Comparison of ENCODE assay signal across 1 cellular context in genomic region chr1:39691383-39692151, GRCh38.
TF ChIP-seq lines count a peak whose summit lies in the region.

Gene HPCAL4, minus strand, starts transcription at chr1:39691433. Its CDS starts 6,830 bp downstream, at chr1:39684603.

TF ChIP-seq in K562, 482 proteins besides CTCF, POLR2A, EP300 and RAD21 (continued from another document and continues in another):
- TF ChIP-seq, protein P1, sequence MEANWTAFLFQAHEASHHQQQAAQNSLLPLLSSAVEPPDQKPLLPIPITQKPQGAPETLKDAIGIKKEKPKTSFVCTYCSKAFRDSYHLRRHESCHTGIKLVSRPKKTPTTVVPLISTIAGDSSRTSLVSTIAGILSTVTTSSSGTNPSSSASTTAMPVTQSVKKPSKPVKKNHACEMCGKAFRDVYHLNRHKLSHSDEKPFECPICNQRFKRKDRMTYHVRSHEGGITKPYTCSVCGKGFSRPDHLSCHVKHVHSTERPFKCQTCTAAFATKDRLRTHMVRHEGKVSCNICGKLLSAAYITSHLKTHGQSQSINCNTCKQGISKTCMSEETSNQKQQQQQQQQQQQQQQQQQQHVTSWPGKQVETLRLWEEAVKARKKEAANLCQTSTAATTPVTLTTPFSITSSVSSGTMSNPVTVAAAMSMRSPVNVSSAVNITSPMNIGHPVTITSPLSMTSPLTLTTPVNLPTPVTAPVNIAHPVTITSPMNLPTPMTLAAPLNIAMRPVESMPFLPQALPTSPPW (CRISPR knock-in tag; IDR thresholded peaks at IDR 0.05): peak; percentile 24
- TF ChIP-seq, protein P2, sequence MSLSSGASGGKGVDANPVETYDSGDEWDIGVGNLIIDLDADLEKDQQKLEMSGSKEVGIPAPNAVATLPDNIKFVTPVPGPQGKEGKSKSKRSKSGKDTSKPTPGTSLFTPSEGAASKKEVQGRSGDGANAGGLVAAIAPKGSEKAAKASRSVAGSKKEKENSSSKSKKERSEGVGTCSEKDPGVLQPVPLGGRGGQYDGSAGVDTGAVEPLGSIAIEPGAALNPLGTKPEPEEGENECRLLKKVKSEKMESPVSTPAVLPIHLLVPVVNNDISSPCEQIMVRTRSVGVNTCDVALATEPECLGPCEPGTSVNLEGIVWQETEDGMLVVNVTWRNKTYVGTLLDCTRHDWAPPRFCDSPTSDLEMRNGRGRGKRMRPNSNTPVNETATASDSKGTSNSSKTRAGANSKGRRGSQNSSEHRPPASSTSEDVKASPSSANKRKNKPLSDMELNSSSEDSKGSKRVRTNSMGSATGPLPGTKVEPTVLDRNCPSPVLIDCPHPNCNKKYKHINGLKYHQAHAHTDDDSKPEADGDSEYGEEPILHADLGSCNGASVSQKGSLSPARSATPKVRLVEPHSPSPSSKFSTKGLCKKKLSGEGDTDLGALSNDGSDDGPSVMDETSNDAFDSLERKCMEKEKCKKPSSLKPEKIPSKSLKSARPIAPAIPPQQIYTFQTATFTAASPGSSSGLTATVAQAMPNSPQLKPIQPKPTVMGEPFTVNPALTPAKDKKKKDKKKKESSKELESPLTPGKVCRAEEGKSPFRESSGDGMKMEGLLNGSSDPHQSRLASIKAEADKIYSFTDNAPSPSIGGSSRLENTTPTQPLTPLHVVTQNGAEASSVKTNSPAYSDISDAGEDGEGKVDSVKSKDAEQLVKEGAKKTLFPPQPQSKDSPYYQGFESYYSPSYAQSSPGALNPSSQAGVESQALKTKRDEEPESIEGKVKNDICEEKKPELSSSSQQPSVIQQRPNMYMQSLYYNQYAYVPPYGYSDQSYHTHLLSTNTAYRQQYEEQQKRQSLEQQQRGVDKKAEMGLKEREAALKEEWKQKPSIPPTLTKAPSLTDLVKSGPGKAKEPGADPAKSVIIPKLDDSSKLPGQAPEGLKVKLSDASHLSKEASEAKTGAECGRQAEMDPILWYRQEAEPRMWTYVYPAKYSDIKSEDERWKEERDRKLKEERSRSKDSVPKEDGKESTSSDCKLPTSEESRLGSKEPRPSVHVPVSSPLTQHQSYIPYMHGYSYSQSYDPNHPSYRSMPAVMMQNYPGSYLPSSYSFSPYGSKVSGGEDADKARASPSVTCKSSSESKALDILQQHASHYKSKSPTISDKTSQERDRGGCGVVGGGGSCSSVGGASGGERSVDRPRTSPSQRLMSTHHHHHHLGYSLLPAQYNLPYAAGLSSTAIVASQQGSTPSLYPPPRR (CRISPR knock-in tag; IDR thresholded peaks at IDR 0.05; ENCODE audit: borderline replicate concordance): no peak
- TF ChIP-seq SPI1 (IDR thresholded peaks at IDR 0.05; ENCODE audit: borderline replicate concordance, low read depth, low read length): no peak
- TF ChIP-seq, protein P3, sequence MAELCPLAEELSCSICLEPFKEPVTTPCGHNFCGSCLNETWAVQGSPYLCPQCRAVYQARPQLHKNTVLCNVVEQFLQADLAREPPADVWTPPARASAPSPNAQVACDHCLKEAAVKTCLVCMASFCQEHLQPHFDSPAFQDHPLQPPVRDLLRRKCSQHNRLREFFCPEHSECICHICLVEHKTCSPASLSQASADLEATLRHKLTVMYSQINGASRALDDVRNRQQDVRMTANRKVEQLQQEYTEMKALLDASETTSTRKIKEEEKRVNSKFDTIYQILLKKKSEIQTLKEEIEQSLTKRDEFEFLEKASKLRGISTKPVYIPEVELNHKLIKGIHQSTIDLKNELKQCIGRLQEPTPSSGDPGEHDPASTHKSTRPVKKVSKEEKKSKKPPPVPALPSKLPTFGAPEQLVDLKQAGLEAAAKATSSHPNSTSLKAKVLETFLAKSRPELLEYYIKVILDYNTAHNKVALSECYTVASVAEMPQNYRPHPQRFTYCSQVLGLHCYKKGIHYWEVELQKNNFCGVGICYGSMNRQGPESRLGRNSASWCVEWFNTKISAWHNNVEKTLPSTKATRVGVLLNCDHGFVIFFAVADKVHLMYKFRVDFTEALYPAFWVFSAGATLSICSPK (IDR thresholded peaks at IDR 0.05; ENCODE audit: borderline replicate concordance): no peak
- no peak for TF ChIP-seq ZKSCAN1 (IDR thresholded peaks at IDR 0.05; ENCODE audit: low read depth, low read length)
- TF ChIP-seq, protein P4, sequence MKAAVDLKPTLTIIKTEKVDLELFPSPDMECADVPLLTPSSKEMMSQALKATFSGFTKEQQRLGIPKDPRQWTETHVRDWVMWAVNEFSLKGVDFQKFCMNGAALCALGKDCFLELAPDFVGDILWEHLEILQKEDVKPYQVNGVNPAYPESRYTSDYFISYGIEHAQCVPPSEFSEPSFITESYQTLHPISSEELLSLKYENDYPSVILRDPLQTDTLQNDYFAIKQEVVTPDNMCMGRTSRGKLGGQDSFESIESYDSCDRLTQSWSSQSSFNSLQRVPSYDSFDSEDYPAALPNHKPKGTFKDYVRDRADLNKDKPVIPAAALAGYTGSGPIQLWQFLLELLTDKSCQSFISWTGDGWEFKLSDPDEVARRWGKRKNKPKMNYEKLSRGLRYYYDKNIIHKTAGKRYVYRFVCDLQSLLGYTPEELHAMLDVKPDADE (conservative IDR thresholded peaks at IDR 0.05; ENCODE audit: control insufficient read depth, low read depth, low read length): 0 out of 2 replicates have a peak, but pooled peaks have one; percentile 3
- no peak for TF ChIP-seq NKRF (IDR thresholded peaks at IDR 0.05; ENCODE audit: borderline replicate concordance)
- TF ChIP-seq ESRRA (IDR thresholded peaks at IDR 0.05; ENCODE audit: borderline replicate concordance, low read depth): peak; percentile 30; the same call in 1 of the 2 replicates
- TF ChIP-seq ZFP91 (CRISPR knock-in tag; IDR thresholded peaks at IDR 0.05): no peak
- TF ChIP-seq, protein P5, sequence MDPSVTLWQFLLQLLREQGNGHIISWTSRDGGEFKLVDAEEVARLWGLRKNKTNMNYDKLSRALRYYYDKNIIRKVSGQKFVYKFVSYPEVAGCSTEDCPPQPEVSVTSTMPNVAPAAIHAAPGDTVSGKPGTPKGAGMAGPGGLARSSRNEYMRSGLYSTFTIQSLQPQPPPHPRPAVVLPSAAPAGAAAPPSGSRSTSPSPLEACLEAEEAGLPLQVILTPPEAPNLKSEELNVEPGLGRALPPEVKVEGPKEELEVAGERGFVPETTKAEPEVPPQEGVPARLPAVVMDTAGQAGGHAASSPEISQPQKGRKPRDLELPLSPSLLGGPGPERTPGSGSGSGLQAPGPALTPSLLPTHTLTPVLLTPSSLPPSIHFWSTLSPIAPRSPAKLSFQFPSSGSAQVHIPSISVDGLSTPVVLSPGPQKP (CRISPR knock-in tag; IDR thresholded peaks at IDR 0.05): no peak
- TF ChIP-seq RREB1 (CRISPR knock-in tag; IDR thresholded peaks at IDR 0.05): no peak
- TF ChIP-seq, protein P6, sequence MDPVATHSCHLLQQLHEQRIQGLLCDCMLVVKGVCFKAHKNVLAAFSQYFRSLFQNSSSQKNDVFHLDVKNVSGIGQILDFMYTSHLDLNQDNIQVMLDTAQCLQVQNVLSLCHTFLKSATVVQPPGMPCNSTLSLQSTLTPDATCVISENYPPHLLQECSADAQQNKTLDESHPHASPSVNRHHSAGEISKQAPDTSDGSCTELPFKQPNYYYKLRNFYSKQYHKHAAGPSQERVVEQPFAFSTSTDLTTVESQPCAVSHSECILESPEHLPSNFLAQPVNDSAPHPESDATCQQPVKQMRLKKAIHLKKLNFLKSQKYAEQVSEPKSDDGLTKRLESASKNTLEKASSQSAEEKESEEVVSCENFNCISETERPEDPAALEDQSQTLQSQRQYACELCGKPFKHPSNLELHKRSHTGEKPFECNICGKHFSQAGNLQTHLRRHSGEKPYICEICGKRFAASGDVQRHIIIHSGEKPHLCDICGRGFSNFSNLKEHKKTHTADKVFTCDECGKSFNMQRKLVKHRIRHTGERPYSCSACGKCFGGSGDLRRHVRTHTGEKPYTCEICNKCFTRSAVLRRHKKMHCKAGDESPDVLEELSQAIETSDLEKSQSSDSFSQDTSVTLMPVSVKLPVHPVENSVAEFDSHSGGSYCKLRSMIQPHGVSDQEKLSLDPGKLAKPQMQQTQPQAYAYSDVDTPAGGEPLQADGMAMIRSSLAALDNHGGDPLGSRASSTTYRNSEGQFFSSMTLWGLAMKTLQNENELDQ (CRISPR knock-in tag; IDR thresholded peaks at IDR 0.05; ENCODE audit: borderline replicate concordance): no peak
- TF ChIP-seq, protein P7, sequence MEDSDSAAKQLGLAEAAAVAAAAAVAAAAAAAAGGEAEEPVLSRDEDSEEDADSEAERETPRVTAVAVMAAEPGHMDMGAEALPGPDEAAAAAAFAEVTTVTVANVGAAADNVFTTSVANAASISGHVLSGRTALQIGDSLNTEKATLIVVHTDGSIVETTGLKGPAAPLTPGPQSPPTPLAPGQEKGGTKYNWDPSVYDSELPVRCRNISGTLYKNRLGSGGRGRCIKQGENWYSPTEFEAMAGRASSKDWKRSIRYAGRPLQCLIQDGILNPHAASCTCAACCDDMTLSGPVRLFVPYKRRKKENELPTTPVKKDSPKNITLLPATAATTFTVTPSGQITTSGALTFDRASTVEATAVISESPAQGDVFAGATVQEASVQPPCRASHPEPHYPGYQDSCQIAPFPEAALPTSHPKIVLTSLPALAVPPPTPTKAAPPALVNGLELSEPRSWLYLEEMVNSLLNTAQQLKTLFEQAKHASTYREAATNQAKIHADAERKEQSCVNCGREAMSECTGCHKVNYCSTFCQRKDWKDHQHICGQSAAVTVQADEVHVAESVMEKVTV (CRISPR knock-in tag; IDR thresholded peaks at IDR 0.05): no peak
- TF ChIP-seq TGIF2 (CRISPR knock-in tag; IDR thresholded peaks at IDR 0.05): no peak
- TF ChIP-seq, protein P8, sequence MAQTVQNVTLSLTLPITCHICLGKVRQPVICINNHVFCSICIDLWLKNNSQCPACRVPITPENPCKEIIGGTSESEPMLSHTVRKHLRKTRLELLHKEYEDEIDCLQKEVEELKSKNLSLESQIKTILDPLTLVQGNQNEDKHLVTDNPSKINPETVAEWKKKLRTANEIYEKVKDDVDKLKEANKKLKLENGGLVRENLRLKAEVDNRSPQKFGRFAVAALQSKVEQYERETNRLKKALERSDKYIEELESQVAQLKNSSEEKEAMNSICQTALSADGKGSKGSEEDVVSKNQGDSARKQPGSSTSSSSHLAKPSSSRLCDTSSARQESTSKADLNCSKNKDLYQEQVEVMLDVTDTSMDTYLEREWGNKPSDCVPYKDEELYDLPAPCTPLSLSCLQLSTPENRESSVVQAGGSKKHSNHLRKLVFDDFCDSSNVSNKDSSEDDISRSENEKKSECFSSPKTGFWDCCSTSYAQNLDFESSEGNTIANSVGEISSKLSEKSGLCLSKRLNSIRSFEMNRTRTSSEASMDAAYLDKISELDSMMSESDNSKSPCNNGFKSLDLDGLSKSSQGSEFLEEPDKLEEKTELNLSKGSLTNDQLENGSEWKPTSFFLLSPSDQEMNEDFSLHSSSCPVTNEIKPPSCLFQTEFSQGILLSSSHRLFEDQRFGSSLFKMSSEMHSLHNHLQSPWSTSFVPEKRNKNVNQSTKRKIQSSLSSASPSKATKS (CRISPR knock-in tag; IDR thresholded peaks at IDR 0.05): no peak
- no peak for TF ChIP-seq BRD4 (IDR thresholded peaks at IDR 0.05)
- TF ChIP-seq, protein P9, sequence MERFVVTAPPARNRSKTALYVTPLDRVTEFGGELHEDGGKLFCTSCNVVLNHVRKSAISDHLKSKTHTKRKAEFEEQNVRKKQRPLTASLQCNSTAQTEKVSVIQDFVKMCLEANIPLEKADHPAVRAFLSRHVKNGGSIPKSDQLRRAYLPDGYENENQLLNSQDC (CRISPR knock-in tag; IDR thresholded peaks at IDR 0.05): no peak
